ENCODE assay signal across 11 cellular contexts in the genomic region with DNA sequence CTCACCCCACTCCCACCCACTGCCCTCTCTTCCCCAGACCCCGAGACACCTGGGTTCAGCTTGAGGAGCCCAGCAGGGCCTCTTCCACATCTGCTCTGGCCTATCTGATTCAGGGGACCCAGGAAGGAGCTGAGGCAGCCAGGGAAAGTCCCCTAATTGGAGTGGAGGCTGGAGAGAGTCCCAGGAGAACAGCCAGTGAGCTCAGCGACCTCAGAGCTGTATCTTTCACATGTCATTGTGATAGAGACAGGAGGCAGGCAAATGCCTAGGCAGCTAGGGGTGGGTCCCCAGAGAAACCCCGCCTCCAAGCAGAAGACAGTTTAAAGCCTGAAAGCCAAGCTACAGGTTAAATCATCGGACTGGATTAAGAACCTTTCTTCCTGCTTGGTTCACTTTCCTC.
"Had no signal": no experiment of that assay in that cellular context is flagged by ENCODE, and none has a peak within 500 bp of the region (broad histone marks: within the 10 kb centered on the region; RNA-seq: fewer than 3 reads in every experiment).

No MANE protein-coding gene starts in this region.

- ATAC-seq: activated CD4-positive, CD25-positive, alpha-beta regulatory T cell treated with anti-CD3 and anti-CD28 coated beads, Interleukin-2, amount 50 U/mL, for 24 hours; activated T-helper 17 cell treated with anti-CD3 and anti-CD28 coated beads, Interleukin-2, amount 50 U/mL, for 72 hours had no signal

- H3K4me1 ChIP-seq: parathyroid adenoma, stomach, testis, upper lobe of left lung had no signal

- H3K9ac ChIP-seq: parathyroid adenoma had no signal

- H3K27ac ChIP-seq: parathyroid adenoma, stomach, testis, upper lobe of left lung had no signal

- DNase-seq: activated CD4-positive, alpha-beta T cell treated with anti-CD3 and anti-CD28 coated beads, Interleukin-2, amount 50 U/mL, for 4 hours; activated naive CD4-positive, alpha-beta T cell treated with Interleukin-2 at 50 U/mL for 16 hours; effector CD4-positive, alpha-beta T cell; foreskin fibroblast; stimulated activated CD4-positive, alpha-beta T cell treated with anti-CD3 and anti-CD28 coated beads, Interleukin-1b, Interleukin-23, amount 100 ng/mL, for 48 hours; stomach; testis had no signal

- H3K9me3 ChIP-seq: stomach, testis, upper lobe of left lung had no signal

- H3K27me3 ChIP-seq: testis, upper lobe of left lung had no signal

- H3K4me3 ChIP-seq: stomach, testis, upper lobe of left lung had no signal

- H3K36me3 ChIP-seq: stomach, upper lobe of left lung had no signal
